Comparison of ENCODE assay signal across 10 cellular contexts in the genomic region with DNA sequence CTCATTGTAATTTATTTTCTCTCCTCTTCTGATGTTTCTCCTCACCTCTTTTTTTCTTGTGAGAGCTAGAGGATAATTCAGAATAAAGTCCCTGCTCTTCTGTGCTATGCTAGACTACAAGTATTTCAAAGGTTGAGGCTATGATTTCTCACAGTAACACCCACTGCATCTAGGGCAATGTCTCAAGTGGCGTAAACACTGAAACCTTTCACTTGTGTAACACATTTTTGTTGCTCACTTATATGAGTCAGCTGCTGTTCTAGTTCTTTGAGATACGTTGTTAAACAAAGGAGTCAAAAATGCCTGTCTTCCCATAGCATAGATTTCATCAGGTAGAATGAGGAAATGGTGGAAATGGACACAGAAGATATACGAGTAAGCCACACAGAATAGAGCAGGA.
DNase-seq lines count a peak whose midpoint lies in the region; ATAC-seq and TF ChIP-seq lines count a peak whose summit lies in the region.
"Had no signal": no experiment of that assay in that cellular context is flagged by ENCODE, and none has a peak within 500 bp of the region (broad histone marks: within the 10 kb centered on the region; RNA-seq: fewer than 3 reads in every experiment).

No MANE protein-coding gene starts in this region.

- H3K36me3 Mint-ChIP-seq in natural killer cell treated with Interleukin-12 subunit alpha and Interleukin-12 subunit beta and Interleukin-15 and Interleukin-18, amount 100 ng/mL, for 72 hours, result no peaks in the 10 kb centered on the region
- H3K36me3 Mint-ChIP-seq: brain had no signal

- no peak overlapping the region for H3K4me3 Mint-ChIP-seq in natural killer cell treated with Interleukin-12 subunit alpha and Interleukin-12 subunit beta and Interleukin-15 and Interleukin-18, amount 100 ng/mL, for 72 hours
- H3K4me3 Mint-ChIP-seq: brain had no signal

- CTCF ChIA-PET in Panc1 (lab: Charles Lee), result no interaction called here

- intact Hi-C loops in Panc1 (cut with micrococcal nuclease; ENCODE audit: unreplicated experiment) (no loop called here), ascending aorta (cut with DNase I) (no loop called here)

- ATAC-seq in GM18519 (IDR thresholded peaks at IDR 0.05; ENCODE audit: low FRiP score, unreplicated experiment) (peak; percentile 73), Panc1 (no peak)
- peak; percentile 44 to 64 for ATAC-seq in natural killer cell treated with Interleukin-12 subunit alpha and Interleukin-12 subunit beta and Interleukin-15 and Interleukin-18, amount 100 ng/mL, for 72 hours
- ATAC-seq: K562 had no signal

- H3K27me3 Mint-ChIP-seq in natural killer cell treated with Interleukin-12 subunit alpha and Interleukin-12 subunit beta and Interleukin-15 and Interleukin-18, amount 100 ng/mL, for 72 hours, result peaks cover 5 to 21% of the 10 kb centered on the region in 2 donors
- H3K27me3 Mint-ChIP-seq: brain had no signal

- H3K27ac ChIP-seq in Panc1 (ENCODE audit: low read length) (peak overlapping the region; percentile 51; the same call in 1 of the 2 replicates), ascending aorta (no peak overlapping the region)

- H3K9me3 ChIP-seq in Panc1 (ENCODE audit: control insufficient read depth, insufficient read depth, low read depth, low read length) (no peaks in the 10 kb centered on the region), BE2C (no peaks in the 10 kb centered on the region), ascending aorta (no peaks in the 10 kb centered on the region)

- H3K27ac Mint-ChIP-seq in natural killer cell treated with Interleukin-12 subunit alpha and Interleukin-12 subunit beta and Interleukin-15 and Interleukin-18, amount 100 ng/mL, for 72 hours, result peak overlapping the region in 1 of 2 donors; percentile 14

- no peaks in the 10 kb centered on the region for H3K36me3 ChIP-seq in Panc1 (ENCODE audit: control insufficient read depth, insufficient read depth, low read length)
- H3K36me3 ChIP-seq in BE2C, result no peaks in the 10 kb centered on the region
- no peaks in the 10 kb centered on the region for H3K36me3 ChIP-seq in ascending aorta

- peaks cover 10% of the 10 kb centered on the region for H3K4me1 ChIP-seq in Panc1 (ENCODE audit: control insufficient read depth, insufficient read depth, low read length)
- no peaks in the 10 kb centered on the region for H3K4me1 ChIP-seq in BE2C
- peaks cover 0 to 5% of the 10 kb centered on the region in 2 donors for H3K4me1 ChIP-seq in ascending aorta

- BruUV-seq in Panc1 (replicated peaks; lab: Mats Ljungman, UMichigan), result no TSS peak

- H3K9me3 Mint-ChIP-seq in natural killer cell treated with Interleukin-12 subunit alpha and Interleukin-12 subunit beta and Interleukin-15 and Interleukin-18, amount 100 ng/mL, for 72 hours, result no peaks in the 10 kb centered on the region

- TF ChIP-seq CTCF in Panc1 (IDR thresholded peaks at IDR 0.05), result no peak
- TF ChIP-seq CTCF in BE2C (IDR thresholded peaks at IDR 0.05; ENCODE audit: low read depth, low read length), result no peak
- TF ChIP-seq CTCF in ascending aorta (IDR thresholded peaks at IDR 0.05), result no peak

- POLR2A ChIA-PET in Panc1 (lab: Charles Lee), result no interaction called here

- no peak overlapping the region for H3K4me3 ChIP-seq in Panc1 (ENCODE audit: low read depth in 2 of 2, low read length in 2 of 2)
- no peak overlapping the region for H3K4me3 ChIP-seq in BE2C (ENCODE audit: low read depth, low read length)
- no peak overlapping the region for H3K4me3 ChIP-seq in ascending aorta
- H3K4me3 ChIP-seq: K562 had no signal

- in situ Hi-C loops in Panc1 (cut with HindIII; ENCODE audit: low pct_unique_long_range_greater_than_20kb, low sequenced_read_pairs), result no loop called here

- H3K27me3 ChIP-seq in Panc1 (ENCODE audit: control insufficient read depth, insufficient read depth, low read length) (no peaks in the 10 kb centered on the region), BE2C (no peaks in the 10 kb centered on the region), ascending aorta (no peaks in the 10 kb centered on the region)

- peak; percentile 24 for DNase-seq in H4 (ENCODE audit: low spot score)
- DNase-seq in Panc1 (ENCODE audit: low read depth, low spot score), result no peak
- no peak for DNase-seq in natural killer cell treated with Interleukin-12 subunit alpha and Interleukin-12 subunit beta and Interleukin-15 and Interleukin-18, amount 100 ng/mL, for 72 hours (ENCODE audit: low spot score)
- DNase-seq in SKM-1 treated with dmso at 0.1 percent for 144 hours (lab: John Stamatoyannopoulos, UW; ENCODE audit: unreplicated experiment), result no peak
- DNase-seq in BE2C, result no peak
- no peak for DNase-seq in activated gamma-delta T cell (lab: John Stamatoyannopoulos, UW)
- no peak for DNase-seq in ascending aorta (ENCODE audit: low spot score in 2 of 2)

- peaks cover 14 to 19% of the 10 kb centered on the region in 2 donors for H3K4me1 Mint-ChIP-seq in natural killer cell treated with Interleukin-12 subunit alpha and Interleukin-12 subunit beta and Interleukin-15 and Interleukin-18, amount 100 ng/mL, for 72 hours (ENCODE audit: low read depth in 2 of 2)
